ENCODE assay signal across 18 cellular contexts in the genomic region with DNA sequence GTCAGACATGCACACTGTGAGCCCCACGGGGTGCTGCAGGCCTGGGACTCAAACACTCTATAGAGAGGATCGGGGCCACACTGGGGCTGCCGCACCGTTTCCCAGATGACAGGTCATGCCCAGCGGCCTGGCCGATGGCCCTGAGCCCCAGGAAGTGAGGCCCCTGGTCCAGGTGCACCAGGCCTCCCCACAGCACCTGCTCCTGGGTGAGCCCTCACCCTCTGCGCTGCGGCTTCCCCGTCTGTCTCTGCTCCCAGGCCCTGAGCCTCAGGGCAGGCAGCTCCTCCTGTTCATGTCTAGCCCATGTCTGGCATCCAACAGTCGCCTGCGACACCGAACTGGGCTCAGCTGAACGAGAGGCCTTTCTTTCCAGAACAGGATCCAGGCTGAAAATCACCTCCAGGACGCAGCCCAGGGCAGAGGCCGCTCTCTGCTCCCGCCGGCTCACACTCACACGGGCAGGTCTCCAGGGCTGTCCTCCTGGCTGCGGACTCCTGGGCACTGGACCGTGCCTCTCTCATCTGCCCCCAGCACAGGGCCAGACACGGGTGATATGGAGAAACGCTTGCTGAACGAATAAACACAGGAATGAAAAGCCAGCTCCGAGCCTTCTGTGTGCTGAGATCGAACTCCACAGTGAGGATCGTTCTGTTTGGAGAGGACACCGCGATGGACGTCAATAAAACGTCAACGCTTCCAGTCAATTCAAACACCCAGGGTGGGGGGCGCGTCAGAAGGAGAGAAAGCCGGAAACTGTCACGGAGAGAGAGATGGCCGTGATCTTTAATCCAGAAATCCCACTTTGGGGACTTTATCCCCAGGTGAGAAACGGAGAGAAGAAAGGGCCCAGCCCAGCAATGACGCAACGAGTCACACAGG.
DNase-seq lines count a peak whose midpoint lies in the region; ATAC-seq, FAIRE-seq and TF ChIP-seq lines count a peak whose summit lies in the region.
"Had no signal": no experiment of that assay in that cellular context is flagged by ENCODE, and none has a peak within 500 bp of the region (broad histone marks: within the 10 kb centered on the region; RNA-seq: fewer than 3 reads in every experiment).

No MANE protein-coding gene starts in this region.

- no peak overlapping the region for H3K4me3 ChIP-seq in bronchial epithelial cell (ENCODE audit: low read depth, low read length)
- H3K4me3 ChIP-seq in thyroid gland (replicated peaks in 1 of 3): no peak overlapping the region
- H3K4me3 ChIP-seq in upper lobe of right lung: no peak overlapping the region
- H3K4me3 ChIP-seq: A549, K562, SK-N-MC had no signal

- H3K9me3 ChIP-seq in thyroid gland: no peaks in the 10 kb centered on the region
- no peaks in the 10 kb centered on the region for H3K9me3 ChIP-seq in upper lobe of right lung
- H3K9me3 ChIP-seq: A549, BE2C had no signal

- DNase-seq in G401 (ENCODE audit: low spot score): peak; percentile 48
- no peak for DNase-seq in bronchial epithelial cell (ENCODE audit: low read depth)
- DNase-seq in left lobe of liver (ENCODE audit: low spot score): peak; percentile 82
- DNase-seq in thyroid gland: peak; percentile 61 to 67
- DNase-seq in natural killer cell treated with Interleukin-12 subunit alpha and Interleukin-12 subunit beta and Interleukin-15 and Interleukin-18, amount 100 ng/mL, for 72 hours (ENCODE audit: low spot score): no peak
- DNase-seq in activated naive CD4-positive, alpha-beta T cell treated with anti-CD3 and anti-CD28 coated beads, Interleukin-2, amount 50 U/mL, for 72 hours (ENCODE audit: low spot score in 2 of 2): no peak
- DNase-seq in upper lobe of right lung: no peak
- no peak for DNase-seq in Right ventricle myocardium superior
- DNase-seq: BE2C, H7, NCI-H1092 treated with DMSO at 0.1 percent for 48 hours, NCI-H2029 treated with DMSO at 0.1 percent for 48 hours, NCI-H345, NCI-H526, SHP77 treated with DMSO at 0.1 percent for 48 hours had no signal

- TF ChIP-seq CTCF in bronchial epithelial cell (IDR thresholded peaks at IDR 0.05; ENCODE audit: insufficient read depth, low read length, severe bottlenecking) (no peak), thyroid gland (IDR thresholded peaks at IDR 0.05) (no peak), upper lobe of right lung (IDR thresholded peaks at IDR 0.05) (no peak)

- in situ Hi-C loops in G401 (cut with HindIII; ENCODE audit: low sequenced_read_pairs): no loop called here

- H3K27me3 Mint-ChIP-seq in natural killer cell treated with Interleukin-12 subunit alpha and Interleukin-12 subunit beta and Interleukin-15 and Interleukin-18, amount 100 ng/mL, for 72 hours: no peaks in the 10 kb centered on the region

- no peak for TF ChIP-seq POLR2A in thyroid gland (IDR thresholded peaks at IDR 0.05)

- peak; percentile 88 for ATAC-seq in left lobe of liver
- ATAC-seq in natural killer cell treated with Interleukin-12 subunit alpha and Interleukin-12 subunit beta and Interleukin-15 and Interleukin-18, amount 100 ng/mL, for 72 hours: no peak
- no peak for ATAC-seq in activated naive CD4-positive, alpha-beta T cell treated with anti-CD3 and anti-CD28 coated beads, Interleukin-2, amount 50 U/mL, for 72 hours
- ATAC-seq in upper lobe of right lung: no peak
- ATAC-seq in Right ventricle myocardium superior (ENCODE audit: poor library complexity): no peak
- ATAC-seq: A549, K562 had no signal

- H3K27ac Mint-ChIP-seq in natural killer cell treated with Interleukin-12 subunit alpha and Interleukin-12 subunit beta and Interleukin-15 and Interleukin-18, amount 100 ng/mL, for 72 hours: no peak overlapping the region
- no peak overlapping the region for H3K27ac Mint-ChIP-seq in activated naive CD4-positive, alpha-beta T cell treated with anti-CD3 and anti-CD28 coated beads, Interleukin-2, amount 50 U/mL, for 72 hours

- H3K27me3 ChIP-seq in bronchial epithelial cell (ENCODE audit: control insufficient read depth, insufficient read depth, low read length): no peaks in the 10 kb centered on the region
- H3K27me3 ChIP-seq in thyroid gland: no peaks in the 10 kb centered on the region
- no peaks in the 10 kb centered on the region for H3K27me3 ChIP-seq in upper lobe of right lung
- H3K27me3 ChIP-seq: BE2C had no signal

- H3K4me1 ChIP-seq in thyroid gland: peaks cover 0 to 16% of the 10 kb centered on the region in 2 donors
- no peaks in the 10 kb centered on the region for H3K4me1 ChIP-seq in upper lobe of right lung
- H3K4me1 ChIP-seq: A549, BE2C had no signal

- WGBS in thyroid gland, 2 donors: 62 to 64% methylated on average over 23 to 29 of the region's 39 CpGs

- H3K36me3 ChIP-seq in bronchial epithelial cell (ENCODE audit: control insufficient read depth, insufficient read depth, low read length): peaks cover 2% of the 10 kb centered on the region
- no peaks in the 10 kb centered on the region for H3K36me3 ChIP-seq in thyroid gland
- H3K36me3 ChIP-seq in upper lobe of right lung: no peaks in the 10 kb centered on the region
- H3K36me3 ChIP-seq: BE2C had no signal

- peak; percentile 18 for FAIRE-seq in bronchial epithelial cell (lab: Jason Lieb, UNC)
- FAIRE-seq: A549, K562 had no signal

- peaks cover 4 to 7% of the 10 kb centered on the region in 2 donors for H3K4me1 Mint-ChIP-seq in natural killer cell treated with Interleukin-12 subunit alpha and Interleukin-12 subunit beta and Interleukin-15 and Interleukin-18, amount 100 ng/mL, for 72 hours (ENCODE audit: low read depth in 2 of 2)

- peaks cover 10% of the 10 kb centered on the region for H3K9me3 Mint-ChIP-seq in natural killer cell treated with Interleukin-12 subunit alpha and Interleukin-12 subunit beta and Interleukin-15 and Interleukin-18, amount 100 ng/mL, for 72 hours
- no peaks in the 10 kb centered on the region for H3K9me3 Mint-ChIP-seq in activated naive CD4-positive, alpha-beta T cell treated with anti-CD3 and anti-CD28 coated beads, Interleukin-2, amount 50 U/mL, for 72 hours

- H3K27ac ChIP-seq in thyroid gland (no peak overlapping the region), upper lobe of right lung (no peak overlapping the region)
- H3K27ac ChIP-seq: A549, SK-N-MC had no signal

- H3K4me3 Mint-ChIP-seq in natural killer cell treated with Interleukin-12 subunit alpha and Interleukin-12 subunit beta and Interleukin-15 and Interleukin-18, amount 100 ng/mL, for 72 hours: no peak overlapping the region

- peaks cover under 1% of the 10 kb centered on the region for H3K36me3 Mint-ChIP-seq in natural killer cell treated with Interleukin-12 subunit alpha and Interleukin-12 subunit beta and Interleukin-15 and Interleukin-18, amount 100 ng/mL, for 72 hours
- H3K36me3 Mint-ChIP-seq in activated naive CD4-positive, alpha-beta T cell treated with anti-CD3 and anti-CD28 coated beads, Interleukin-2, amount 50 U/mL, for 72 hours: peaks cover 0 to 11% of the 10 kb centered on the region in 2 donors

- intact Hi-C loops in thyroid gland (cut with DNase I): no loop called here
- intact Hi-C loops in upper lobe of right lung (cut with DNase I): no loop called here
- intact Hi-C loops in Right ventricle myocardium superior (cut with DNase I): no loop called here

Comparison
In these comparisons a context has a peak if more than half of its experiments do, and no peak if none do; other contexts are left out.
1. DNase-seq: peak in G401 (single experiment), left lobe of liver (single experiment) and thyroid gland (2 of 2); none in bronchial epithelial cell (single experiment), natural killer cell treated with Interleukin-12 subunit alpha and Interleukin-12 subunit beta and Interleukin-15 and Interleukin-18, amount 100 ng/mL, for 72 hours (single experiment), activated naive CD4-positive, alpha-beta T cell treated with anti-CD3 and anti-CD28 coated beads, Interleukin-2, amount 50 U/mL, for 72 hours (0 of 2), upper lobe of right lung (single experiment) and Right ventricle myocardium superior (single experiment).